10 cellular contexts compared by ENCODE assay signal in genomic region chr7:29282819-29283414, GRCh38.
A peak's percentile ranks its signal among the peaks of the same experiment; 100 is the strongest.
DNase-seq lines count a peak whose midpoint lies in the region; ATAC-seq and TF ChIP-seq lines count a peak whose summit lies in the region.
"Had no signal": no experiment of that assay in that cellular context is flagged by ENCODE, and none has a peak within 500 bp of the region (broad histone marks: within the 10 kb centered on the region; RNA-seq: fewer than 3 reads in every experiment).

No MANE protein-coding gene starts in this region.

- no peaks in the 10 kb centered on the region for H3K4me1 ChIP-seq in endodermal cell (ENCODE audit: control insufficient read depth, insufficient read depth, low read length)

- peaks cover 29% of the 10 kb centered on the region for H3K4me1 Mint-ChIP-seq in endodermal cell

- no peak for TF ChIP-seq CTCF in endodermal cell (conservative IDR thresholded peaks at IDR 0.05)

- no peak overlapping the region for H3K27ac ChIP-seq in endodermal cell (ENCODE audit: low read depth, low read length)
- H3K27ac ChIP-seq: esophagus muscularis mucosa, KMS-11 had no signal

- peaks cover 19% of the 10 kb centered on the region for H3K27me3 Mint-ChIP-seq in endodermal cell (ENCODE audit: insufficient read depth)

- peak; percentile 69 for ATAC-seq in GM19438 (IDR thresholded peaks at IDR 0.05; ENCODE audit: low read depth, unreplicated experiment)
- ATAC-seq in HG02884 (IDR thresholded peaks at IDR 0.05; ENCODE audit: unreplicated experiment), result no peak
- ATAC-seq in GM18868 (IDR thresholded peaks at IDR 0.05; ENCODE audit: unreplicated experiment), result no peak

- no peaks in the 10 kb centered on the region for H3K9me3 Mint-ChIP-seq in endodermal cell

- no peak overlapping the region for H3K27ac Mint-ChIP-seq in endodermal cell

- no peak overlapping the region for H3K9ac ChIP-seq in endodermal cell (ENCODE audit: extremely low read depth, low read length, poor library complexity, severe bottlenecking)
- H3K9ac ChIP-seq: KMS-11 had no signal

- no peaks in the 10 kb centered on the region for H3K9me3 ChIP-seq in endodermal cell (ENCODE audit: control insufficient read depth, low read length)
- H3K9me3 ChIP-seq: esophagus muscularis mucosa had no signal

- DNase-seq in NCI-H1092 (lab: John Stamatoyannopoulos, UW) (peak; percentile 49), SHP77 (lab: John Stamatoyannopoulos, UW) (peak; percentile 82 to 88), myocyte (ENCODE audit: low read depth) (peak; percentile 73), endodermal cell (no peak), AG08395 (ENCODE audit: low spot score) (no peak)

- no peaks in the 10 kb centered on the region for H3K27me3 ChIP-seq in endodermal cell (ENCODE audit: control insufficient read depth, insufficient read depth, low read length, poor library complexity, severe bottlenecking)
- H3K27me3 ChIP-seq: esophagus muscularis mucosa had no signal

- H3K4me3 Mint-ChIP-seq in endodermal cell, result no peak overlapping the region

- H3K36me3 ChIP-seq in endodermal cell (ENCODE audit: control insufficient read depth, insufficient read depth, low read length), result no peaks in the 10 kb centered on the region
- H3K36me3 ChIP-seq: esophagus muscularis mucosa had no signal

- no peaks in the 10 kb centered on the region for H3K36me3 Mint-ChIP-seq in endodermal cell (ENCODE audit: low read depth)

- 71 to 75% methylated on average over 8 to 13 of the region's 13 CpGs for WGBS in endodermal cell (ENCODE audit: insufficient coverage in 1 of 2, insufficient read length in 1 of 2), 2 experiments

- no peak overlapping the region for H3K4me3 ChIP-seq in endodermal cell (ENCODE audit: low read length)
- H3K4me3 ChIP-seq: esophagus muscularis mucosa had no signal

Comparison
In these comparisons a context has a peak if more than half of its experiments do, and no peak if none do; other contexts are left out.
1. DNase-seq: peak in NCI-H1092 (single experiment), SHP77 (2 of 2) and myocyte (single experiment); none in endodermal cell (single experiment) and AG08395 (single experiment).